8 cellular contexts compared by ENCODE assay signal in genomic region chr2:27134781-27135470, GRCh38. TPM values are rescaled to one million over a fixed set of nuclear protein-coding genes. Genes with fewer than 3 reads are reported as not detected.
DNase-seq lines count a peak whose midpoint lies in the region; ATAC-seq and TF ChIP-seq lines count a peak whose summit lies in the region.

No MANE protein-coding gene starts in this region.

- H4K20me1 ChIP-seq in PC-3 (ENCODE audit: low read length), result peaks cover 9% of the 10 kb centered on the region; the same call in 1 of the 2 replicates

- no peak overlapping the region for H3K9ac ChIP-seq in PC-3 (ENCODE audit: low read length)
- no peak overlapping the region for H3K9ac ChIP-seq in trophoblast cell (ENCODE audit: low read length)

- no peak overlapping the region for H2BK5ac ChIP-seq in trophoblast cell (ENCODE audit: low read depth, low read length, poor library complexity)

- intact Hi-C loops in Calu3 (cut with micrococcal nuclease; ENCODE audit: unreplicated experiment) (no loop called here), PC-3 (cut with micrococcal nuclease) (no loop called here)

- no peak for TF ChIP-seq CTCF in Calu3 (IDR thresholded peaks at IDR 0.05; ENCODE audit: unreplicated experiment)
- TF ChIP-seq CTCF in PC-3 (conservative IDR thresholded peaks at IDR 0.05; ENCODE audit: low read depth, low read length), result no peak
- TF ChIP-seq CTCF in epithelial cell of proximal tubule (conservative IDR thresholded peaks at IDR 0.05; ENCODE audit: low read depth, low read length), result no peak

- CTCF ChIA-PET in Calu3 (lab: Charles Lee) (interaction anchor here (0.7 to 1.6 kb wide), 3 partner anchors 26 to 78 kb away, joined by 3 to 6 read pairs (median 5); no protein-coding TSS in a partner anchor), PC-3 (lab: Charles Lee) (interaction anchor here (0.5 kb wide), 1 partner anchor 145 kb away, joined by 8 read pairs; no protein-coding TSS in a partner anchor)

- BruUV-seq in Calu3 (replicated peaks; lab: Mats Ljungman, UMichigan), result no TSS peak
- BruUV-seq in PC-3 (replicated peaks; lab: Mats Ljungman, UMichigan), result TSS peak; percentile 46

- peaks cover 6% of the 10 kb centered on the region for H3K79me1 ChIP-seq in trophoblast cell (ENCODE audit: low read length)

- H3K36me3 ChIP-seq in PC-3 (ENCODE audit: low read depth, low read length) (peaks cover 12% of the 10 kb centered on the region), trophoblast cell (ENCODE audit: control insufficient read depth in 1 of 2, insufficient read depth in 2 of 2, low read length in 2 of 2) (peaks cover 29 to 34% of the 10 kb centered on the region in 2 experiments)

- peak overlapping the region; percentile 30 for H2BK12ac ChIP-seq in trophoblast cell (ENCODE audit: low read length)

- no peak for DNase-seq in Calu3
- no peak for DNase-seq in PC-3
- no peak for DNase-seq in epithelial cell of proximal tubule (ENCODE audit: low read depth)
- no peak for DNase-seq in trophoblast cell
- DNase-seq in kidney tubule cell (ENCODE audit: low spot score), result no peak
- DNase-seq in NCI-H1694 (lab: John Stamatoyannopoulos, UW), result no peak

- H3K4ac ChIP-seq in trophoblast cell (ENCODE audit: low read depth, low read length), result peak overlapping the region; percentile 4

- H3K9me2 ChIP-seq in PC-3 (replicated peaks; ENCODE audit: low read length), result no peaks in the 10 kb centered on the region

- no peaks in the 10 kb centered on the region for H3K9me3 ChIP-seq in PC-3 (ENCODE audit: low read length)
- no peaks in the 10 kb centered on the region for H3K9me3 ChIP-seq in trophoblast cell (ENCODE audit: insufficient read depth, low read depth, low read length)

- H3K4me2 ChIP-seq in PC-3 (ENCODE audit: low read length) (peak overlapping the region; percentile 94), trophoblast cell (ENCODE audit: low read length) (peak overlapping the region; percentile 59)

- H3K18ac ChIP-seq in trophoblast cell (ENCODE audit: low read length), result peak overlapping the region; percentile 57

- peak overlapping the region; percentile 70 for H2AK5ac ChIP-seq in trophoblast cell (ENCODE audit: low read length)

- POLR2A ChIA-PET in PC-3 (lab: Charles Lee; ENCODE audit: unreplicated experiment), result interaction anchor here (0.5 kb wide), 1 partner anchor 113 kb away, joined by 6 read pairs; no protein-coding TSS in a partner anchor

- no peaks in the 10 kb centered on the region for H3F3A ChIP-seq in PC-3 (ENCODE audit: low read length, unreplicated experiment)

- H3K79me2 ChIP-seq in PC-3 (ENCODE audit: low read length) (peaks cover 22% of the 10 kb centered on the region), trophoblast cell (ENCODE audit: control insufficient read depth, insufficient read depth, low read length, poor library complexity) (peaks cover 10% of the 10 kb centered on the region)

- H4K12ac ChIP-seq in trophoblast cell (ENCODE audit: low read depth, low read length), result peak overlapping the region; percentile 73

- H3K4me3 ChIP-seq in PC-3 (ENCODE audit: low read length) (peak overlapping the region; percentile 97; the same call in 1 of the 2 replicates), epithelial cell of proximal tubule (ENCODE audit: low read depth, low read length) (peak overlapping the region; percentile 75), trophoblast cell (ENCODE audit: low read depth, low read length) (peak overlapping the region; percentile 25)

- no peak overlapping the region for H3K23ac ChIP-seq in trophoblast cell (ENCODE audit: low read length)

- H3K27ac ChIP-seq in PC-3 (ENCODE audit: low read length) (no peak overlapping the region), trophoblast cell (ENCODE audit: low read depth, low read length) (no peak overlapping the region)

- H3K14ac ChIP-seq in trophoblast cell (ENCODE audit: low read length), result peak overlapping the region; percentile 24

- H4K91ac ChIP-seq in trophoblast cell (ENCODE audit: low read depth, low read length), result peak overlapping the region; percentile 69

- H3K27me3 ChIP-seq in PC-3 (ENCODE audit: low read length) (no peaks in the 10 kb centered on the region), trophoblast cell (ENCODE audit: insufficient read depth, low read length) (no peaks in the 10 kb centered on the region)

- H3K9me3 Mint-ChIP-seq in Calu3 (ENCODE audit: low read depth, unreplicated experiment), result no peaks in the 10 kb centered on the region

- no peak for ATAC-seq in PC-3
- no peak for ATAC-seq in GM21515 (IDR thresholded peaks at IDR 0.05; ENCODE audit: unreplicated experiment)
- ATAC-seq in GM18502 (IDR thresholded peaks at IDR 0.05; ENCODE audit: poor library complexity, unreplicated experiment), result no peak

- H3K4me1 ChIP-seq in PC-3 (ENCODE audit: insufficient read depth, low read length) (peaks cover 9% of the 10 kb centered on the region), trophoblast cell (ENCODE audit: control insufficient read depth in 1 of 2, insufficient read depth in 2 of 2, low read length in 2 of 2) (peaks cover 7 to 8% of the 10 kb centered on the region in 2 experiments)

- WGBS in trophoblast cell (ENCODE audit: extremely low coverage, insufficient coverage, insufficient read length), result no CpG with 5 or more reads among the region's 33 CpGs

- H2AFZ ChIP-seq in PC-3 (ENCODE audit: low read length) (peak overlapping the region; percentile 79), trophoblast cell (ENCODE audit: insufficient read depth, low read length, poor library complexity) (peak overlapping the region; percentile 95)

- H3K36me3 Mint-ChIP-seq in Calu3 (ENCODE audit: insufficient read depth, unreplicated experiment), result peaks cover 26% of the 10 kb centered on the region

- peak overlapping the region; percentile 90 for H4K8ac ChIP-seq in trophoblast cell (ENCODE audit: low read depth, low read length)

- H2BK120ac ChIP-seq in trophoblast cell (ENCODE audit: insufficient read depth, low read length, poor library complexity), result no peak overlapping the region

- H3K27me3 Mint-ChIP-seq in Calu3 (ENCODE audit: unreplicated experiment), result peaks cover 30% of the 10 kb centered on the region

- H3K4me3 Mint-ChIP-seq in Calu3 (ENCODE audit: low read depth, unreplicated experiment), result peak overlapping the region; percentile 92

- peaks cover 9% of the 10 kb centered on the region for H3K4me1 Mint-ChIP-seq in Calu3 (ENCODE audit: low read depth, unreplicated experiment)

- H3K27ac Mint-ChIP-seq in Calu3 (ENCODE audit: unreplicated experiment), result peak overlapping the region; percentile 90

RNA-seq across cellular contexts. Expression of gene PREB, which starts 0.5 kb away (rescaled TPM):
- total RNA-seq in Calu3 (2022) (54.0 and 60.1 TPM in 2 replicates), PC-3 (2014; rRNA removed) (85.6 and 103 TPM in 2 replicates), epithelial cell of proximal tubule (53.3 and 77.1 TPM in 2 replicates)
- polyA plus RNA-seq in trophoblast cell (2013), result 70.9 and 74.2 TPM in 2 replicates

RNA-seq across cellular contexts. Expression of gene PRR30, which starts 4.3 kb away (rescaled TPM):
- not detected in 2 replicates for total RNA-seq in Calu3 (2022)
- total RNA-seq in PC-3 (2014; rRNA removed), result not detected in 2 replicates
- not detected in 2 replicates for total RNA-seq in epithelial cell of proximal tubule
- not detected in 2 replicates for polyA plus RNA-seq in trophoblast cell (2013)

RNA-seq across cellular contexts. Expression of gene ABHD1, which starts 11.3 kb away (rescaled TPM):
- total RNA-seq in Calu3 (2022) (0.56 and 0.64 TPM in 2 replicates), PC-3 (2014; rRNA removed) (0.36 TPM in 1 of 2 replicates, not detected in the other), epithelial cell of proximal tubule (not detected in 2 replicates)
- polyA plus RNA-seq in trophoblast cell (2013), result 0.01 TPM in 1 of 2 replicates, not detected in the other

RNA-seq across cellular contexts. Expression of gene TCF23, which starts 13.9 kb away (rescaled TPM):
- total RNA-seq in Calu3 (2022) (not detected in 2 replicates), PC-3 (2014; rRNA removed) (not detected in 2 replicates), epithelial cell of proximal tubule (not detected in 2 replicates)
- 0.03 TPM in 1 of 2 replicates, not detected in the other for polyA plus RNA-seq in trophoblast cell (2013)

RNA-seq across cellular contexts. Expression of gene CGREF1, which starts 16.0 kb away (rescaled TPM):
- total RNA-seq in Calu3 (2022) (3.7 and 9.3 TPM in 2 replicates), PC-3 (2014; rRNA removed) (18.7 and 22.6 TPM in 2 replicates), epithelial cell of proximal tubule (1.0 and 2.3 TPM in 2 replicates)
- polyA plus RNA-seq in trophoblast cell (2013), result 0.97 and 1.2 TPM in 2 replicates

Comparison
In these comparisons a context has a peak if more than half of its experiments do, and no peak if none do; other contexts are left out.
1. H3K4me3 ChIP-seq: peak in every context shown above with its lines; median percentile 97 in PC-3; 75 in epithelial cell of proximal tubule; 25 in trophoblast cell.